In the genomic region with DNA sequence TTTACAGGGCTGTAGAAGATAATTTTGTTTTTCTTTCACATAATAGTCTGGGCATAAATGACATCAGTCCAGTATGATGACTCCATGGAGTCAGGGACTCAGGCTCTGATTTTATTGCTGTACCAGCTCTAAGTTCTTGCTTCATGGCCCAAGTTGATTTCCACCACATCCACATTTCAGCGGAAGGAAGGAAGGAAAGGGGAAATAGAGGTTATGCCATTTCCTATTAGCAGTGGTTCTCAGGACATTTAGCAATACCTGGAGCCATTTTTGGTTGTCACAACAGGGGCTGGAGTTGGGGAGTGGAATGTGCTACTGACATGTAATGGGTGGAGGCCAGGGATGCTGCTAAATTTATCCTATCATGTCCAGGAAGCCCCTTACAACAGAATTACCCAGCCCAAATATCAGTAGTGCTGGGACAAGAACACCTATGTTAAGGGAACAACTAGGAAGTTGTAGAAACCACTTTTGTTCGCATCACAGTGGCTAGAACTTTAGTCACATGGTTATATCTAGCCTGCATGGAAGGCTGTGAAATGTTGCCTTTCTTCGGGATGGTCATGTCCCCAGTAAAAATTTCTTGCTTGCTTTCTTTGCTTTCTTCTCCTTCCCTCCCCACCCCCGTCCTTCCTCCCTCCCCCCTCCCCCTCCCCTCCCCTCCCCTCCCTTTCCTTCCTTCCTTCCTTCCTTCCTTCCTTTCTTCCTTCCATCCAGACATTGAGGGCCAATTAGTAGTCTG, we compare ENCODE assay signal across 14 cellular contexts. TPM values are rescaled to one million over a fixed set of nuclear protein-coding genes. Genes with fewer than 3 reads are reported as not detected.
"Had no signal": no experiment of that assay in that cellular context is flagged by ENCODE, and none has a peak within 500 bp of the region (broad histone marks: within the 10 kb centered on the region; RNA-seq: fewer than 3 reads in every experiment).

No MANE protein-coding gene starts in this region.

- H3K36me3 ChIP-seq: right atrium auricular region had no signal

- H3K9me3 ChIP-seq: body of pancreas, esophagus muscularis mucosa, right atrium auricular region, tibial artery, vagina had no signal

- H3K9me3 Mint-ChIP-seq: activated CD4-positive, alpha-beta memory T cell treated with anti-CD3 and anti-CD28 coated beads for 36 hours; activated T-helper 17 cell treated with anti-CD3 and anti-CD28 coated beads, Interleukin-2, amount 50 U/mL, for 72 hours had no signal

- H3K27ac Mint-ChIP-seq: activated CD4-positive, alpha-beta memory T cell treated with anti-CD3 and anti-CD28 coated beads for 36 hours; activated T-helper 17 cell treated with anti-CD3 and anti-CD28 coated beads, Interleukin-2, amount 50 U/mL, for 72 hours had no signal

- DNase-seq: activated CD4-positive, alpha-beta memory T cell treated with anti-CD3 and anti-CD28 coated beads for 36 hours; activated CD8-positive, alpha-beta memory T cell treated with anti-CD3 and anti-CD28 coated beads, Interleukin-2, amount 50 U/mL, for 48 hours; activated naive CD4-positive, alpha-beta T cell treated with anti-CD3 and anti-CD28 coated beads, Interleukin-2, amount 50 U/mL, for 16 hours; body of pancreas; central memory CD4-positive, alpha-beta T cell; dermis blood vessel endothelial cell; hypothalamus; small intestine; T-helper 9 cell; tibial artery had no signal

- H3K27me3 ChIP-seq: body of pancreas, esophagus muscularis mucosa, right atrium auricular region, tibial artery, vagina had no signal

- ATAC-seq: activated T-helper 17 cell treated with anti-CD3 and anti-CD28 coated beads, Interleukin-2, amount 50 U/mL, for 72 hours; body of pancreas had no signal

- H3K27me3 Mint-ChIP-seq: activated CD4-positive, alpha-beta memory T cell treated with anti-CD3 and anti-CD28 coated beads for 36 hours; activated T-helper 17 cell treated with anti-CD3 and anti-CD28 coated beads, Interleukin-2, amount 50 U/mL, for 72 hours had no signal

- H3K27ac ChIP-seq: body of pancreas, esophagus muscularis mucosa, right atrium auricular region, tibial artery, vagina had no signal

- H3K4me3 ChIP-seq: body of pancreas, esophagus muscularis mucosa, right atrium auricular region, tibial artery, vagina had no signal

- H3K4me3 Mint-ChIP-seq: activated CD4-positive, alpha-beta memory T cell treated with anti-CD3 and anti-CD28 coated beads for 36 hours; activated T-helper 17 cell treated with anti-CD3 and anti-CD28 coated beads, Interleukin-2, amount 50 U/mL, for 72 hours had no signal

- FAIRE-seq: small intestine had no signal

RNA-seq across cellular contexts. Expression of a gene that starts 58.2 kb away (rescaled TPM):
- total RNA-seq: right atrium auricular region, vagina had no signal
